Comparison of ENCODE assay signal across 1 cellular context in genomic region chrX:103927633-103928032, GRCh38.
TF ChIP-seq lines count a peak whose summit lies in the region.

No MANE protein-coding gene starts in this region.

TF ChIP-seq in K562, 482 proteins besides CTCF, POLR2A, EP300 and RAD21 (continued from another document):
- TF ChIP-seq MLLT1 (IDR thresholded peaks at IDR 0.05) (no peak), MAFF (IDR thresholded peaks at IDR 0.05; ENCODE audit: low read length) (peak; percentile 97), NUFIP1 (IDR thresholded peaks at IDR 0.05; ENCODE audit: partially characterized antibody) (no peak), MAFK (IDR thresholded peaks at IDR 0.05; ENCODE audit: low read length) (peak; percentile 97), MTF1 (CRISPR knock-in tag; IDR thresholded peaks at IDR 0.05; ENCODE audit: borderline replicate concordance) (no peak), POLR2B (IDR thresholded peaks at IDR 0.05; ENCODE audit: low read depth, partially characterized antibody) (no peak), BACH1 (tag; IDR thresholded peaks at IDR 0.05) (no peak), HNRNPL (IDR thresholded peaks at IDR 0.05; ENCODE audit: low read depth, low read length) (no peak), HDAC3 (IDR thresholded peaks at IDR 0.05; ENCODE audit: borderline replicate concordance, partially characterized antibody) (no peak), SOX6 (IDR thresholded peaks at IDR 0.05) (no peak), ETS1 (conservative IDR thresholded peaks at IDR 0.05; ENCODE audit: control insufficient read depth, low read depth, low read length) (no peak), FOXP4 (CRISPR knock-in tag; IDR thresholded peaks at IDR 0.05; ENCODE audit: borderline replicate concordance) (no peak), ZNF699 (CRISPR knock-in tag; IDR thresholded peaks at IDR 0.05; ENCODE audit: insufficient replicate concordance) (no peak), MAFG (tag; conservative IDR thresholded peaks at IDR 0.05) (peak; percentile 90), ZNF175 (CRISPR knock-in tag; IDR thresholded peaks at IDR 0.05; ENCODE audit: low read depth) (no peak), C11orf30 (IDR thresholded peaks at IDR 0.05; ENCODE audit: low read depth) (peak; percentile 83), PHF8 (IDR thresholded peaks at IDR 0.05; ENCODE audit: borderline replicate concordance, low read length) (no peak)
